ENCODE assay signal across 34 cellular contexts in genomic region chrX:14896273-14896672, GRCh38. TPM values are rescaled to one million over a fixed set of nuclear protein-coding genes. Genes with fewer than 3 reads are reported as not detected.
DNase-seq lines count a peak whose midpoint lies in the region; ATAC-seq and TF ChIP-seq lines count a peak whose summit lies in the region.
"Had no signal": no experiment of that assay in that cellular context is flagged by ENCODE, and none has a peak within 500 bp of the region (broad histone marks: within the 10 kb centered on the region; RNA-seq: fewer than 3 reads in every experiment).

No MANE protein-coding gene starts in this region.

- no peaks in the 10 kb centered on the region for H3K9me2 ChIP-seq in MM.1S (replicated peaks; ENCODE audit: insufficient read depth, low read length)

- H3K4me1 Mint-ChIP-seq in activated CD4-positive, alpha-beta T cell treated with anti-CD3 and anti-CD28 coated beads, Interleukin-2, amount 10 ng/mL, durations not matched to agents 24 days and 14 days, result peaks cover 3% of the 10 kb centered on the region
- no peaks in the 10 kb centered on the region for H3K4me1 Mint-ChIP-seq in type B pancreatic cell (ENCODE audit: unreplicated experiment)

- H4K20me1 ChIP-seq in MM.1S (ENCODE audit: insufficient read depth, low read length), result no peaks in the 10 kb centered on the region

- H3K4me1 ChIP-seq in MM.1S (ENCODE audit: low read length), result peaks cover 19% of the 10 kb centered on the region
- H3K4me1 ChIP-seq in neutrophil (ENCODE audit: control insufficient read depth in 1 of 2, insufficient read depth in 1 of 2, low read depth in 1 of 2, low read length in 1 of 2), result peaks cover 10 to 11% of the 10 kb centered on the region in 2 experiments
- H3K4me1 ChIP-seq: ascending aorta, Caco-2, sigmoid colon had no signal

- H2AFZ ChIP-seq in MM.1S (ENCODE audit: low read length), result no peak overlapping the region

- H3K4me3 ChIP-seq in MM.1S (ENCODE audit: low read length) (peak overlapping the region; percentile 39), neutrophil (ENCODE audit: low read depth in 1 of 2, low read length in 1 of 2) (no peak overlapping the region)
- H3K4me3 ChIP-seq: ascending aorta, coronary artery, lung, sigmoid colon, SJSA1 had no signal

- H3K36me3 ChIP-seq in MM.1S (replicated peaks; ENCODE audit: insufficient read depth, low read length) (no peaks in the 10 kb centered on the region), neutrophil (peaks cover 24% of the 10 kb centered on the region)
- H3K36me3 ChIP-seq: ascending aorta, sigmoid colon, SJSA1 had no signal

- H3K27me3 ChIP-seq in MM.1S (replicated peaks; ENCODE audit: insufficient read depth, low read length) (no peaks in the 10 kb centered on the region), neutrophil (no peaks in the 10 kb centered on the region)
- H3K27me3 ChIP-seq: ascending aorta, sigmoid colon, SJSA1 had no signal

- no peak overlapping the region for H3K4me3 Mint-ChIP-seq in activated CD4-positive, alpha-beta T cell treated with anti-CD3 and anti-CD28 coated beads, Interleukin-2, amount 10 ng/mL, durations not matched to agents 24 days and 14 days
- no peak overlapping the region for H3K4me3 Mint-ChIP-seq in type B pancreatic cell
- H3K4me3 Mint-ChIP-seq: effector memory CD8-positive, alpha-beta T cell; IgD-negative memory B cell; immature natural killer cell; natural killer cell; WTC11 had no signal

- intact Hi-C loops in activated CD4-positive, alpha-beta T cell treated with anti-CD3 and anti-CD28 coated beads, Interleukin-2, amount 10 ng/mL, durations not matched to agents 24 days and 14 days (cut with micrococcal nuclease), result no loop called here

- H3K27ac ChIP-seq in MM.1S (ENCODE audit: low read length), result peak overlapping the region; percentile 45; the same call in 1 of the 2 replicates
- H3K27ac ChIP-seq in neutrophil, result peak overlapping the region; percentile 35
- H3K27ac ChIP-seq in substantia nigra (ENCODE audit: low read depth, low read length, poor library complexity, severe bottlenecking), result no peak overlapping the region
- H3K27ac ChIP-seq: ascending aorta, C4-2B, coronary artery, RWPE1, sigmoid colon, SJSA1 had no signal

- no peaks in the 10 kb centered on the region for H3K27me3 Mint-ChIP-seq in activated CD4-positive, alpha-beta T cell treated with anti-CD3 and anti-CD28 coated beads, Interleukin-2, amount 10 ng/mL, durations not matched to agents 24 days and 14 days
- no peaks in the 10 kb centered on the region for H3K27me3 Mint-ChIP-seq in type B pancreatic cell
- H3K27me3 Mint-ChIP-seq: effector memory CD8-positive, alpha-beta T cell; IgD-negative memory B cell had no signal

- DNase-seq in activated CD4-positive, alpha-beta T cell treated with anti-CD3 and anti-CD28 coated beads, Interleukin-2, amount 10 ng/mL, durations not matched to agents 24 days and 14 days, result no peak
- DNase-seq in activated CD4-positive, alpha-beta T cell treated with anti-CD3 and anti-CD28 coated beads for 48 hours, result no peak
- peak; percentile 53 for DNase-seq in MM.1S
- DNase-seq in type B pancreatic cell (ENCODE audit: extremely low spot score, unreplicated experiment), result no peak
- no peak for DNase-seq in substantia nigra (lab: John Stamatoyannopoulos, UW)
- DNase-seq: activated CD4-positive, alpha-beta T cell treated with anti-CD3 and anti-CD28 coated beads, Interleukin-2, amount 50 U/mL, for 48 hours; activated CD8-positive, alpha-beta memory T cell treated with anti-CD3 and anti-CD28 coated beads, Interleukin-2, amount 50 U/mL, for 4 hours; Caco-2; DMS53; effector memory CD8-positive, alpha-beta T cell; erythroblast; immature natural killer cell; left cardiac atrium; natural killer cell; NCI-H1092; NCI-H1694; sigmoid colon; stimulated activated CD4-positive, alpha-beta T cell treated with anti-CD3 and anti-CD28 coated beads, Interleukin-12 subunit alpha, Interleukin-12 subunit beta, amount 100 ng/mL, for 4 hours; stimulated activated CD4-positive, alpha-beta T cell treated with anti-CD3 and anti-CD28 coated beads, Interleukin-2, amount 100 ng/mL, for 48 hours; T-helper 1 cell; trophoblast cell had no signal

- H3K9me3 ChIP-seq in MM.1S (replicated peaks; ENCODE audit: insufficient read depth, low read length), result no peaks in the 10 kb centered on the region
- H3K9me3 ChIP-seq in neutrophil, result no peaks in the 10 kb centered on the region
- H3K9me3 ChIP-seq: ascending aorta, Caco-2, sigmoid colon, SJSA1 had no signal

- peaks cover 26% of the 10 kb centered on the region for H3K36me3 Mint-ChIP-seq in activated CD4-positive, alpha-beta T cell treated with anti-CD3 and anti-CD28 coated beads, Interleukin-2, amount 10 ng/mL, durations not matched to agents 24 days and 14 days (ENCODE audit: low read depth)
- H3K36me3 Mint-ChIP-seq in type B pancreatic cell, result peaks cover 3% of the 10 kb centered on the region
- H3K36me3 Mint-ChIP-seq: natural killer cell, WTC11 had no signal

- no peak overlapping the region for H3K9ac ChIP-seq in MM.1S (ENCODE audit: low read length)

- H3K27ac Mint-ChIP-seq in activated CD4-positive, alpha-beta T cell treated with anti-CD3 and anti-CD28 coated beads, Interleukin-2, amount 10 ng/mL, durations not matched to agents 24 days and 14 days, result peak overlapping the region; percentile 25
- no peak overlapping the region for H3K27ac Mint-ChIP-seq in type B pancreatic cell
- H3K27ac Mint-ChIP-seq: IgD-negative memory B cell, WTC11 had no signal

- peaks cover 7% of the 10 kb centered on the region; the same call in 1 of the 2 replicates for H3F3A ChIP-seq in MM.1S (ENCODE audit: insufficient read depth, low read length)

- no peaks in the 10 kb centered on the region for H3K79me2 ChIP-seq in MM.1S (ENCODE audit: low read length)

- TF ChIP-seq CTCF in MM.1S (IDR thresholded peaks at IDR 0.05; ENCODE audit: low read length), result no peak
- TF ChIP-seq CTCF in neutrophil (IDR thresholded peaks at IDR 0.05), result no peak
- TF ChIP-seq CTCF in type B pancreatic cell (conservative IDR thresholded peaks at IDR 0.05), result no peak

- ATAC-seq in GM18909 (IDR thresholded peaks at IDR 0.05; ENCODE audit: poor library complexity, unreplicated experiment) (peak; percentile 51), HG03139 (IDR thresholded peaks at IDR 0.05; ENCODE audit: unreplicated experiment) (no peak)
- ATAC-seq: activated naive CD4-positive, alpha-beta T cell treated with anti-CD3 and anti-CD28 coated beads, Interleukin-2, amount 50 U/mL, for 72 hours; effector memory CD8-positive, alpha-beta T cell; HCT116; left cardiac atrium; natural killer cell; WTC11 had no signal

- H3K4me2 ChIP-seq in MM.1S (ENCODE audit: low read depth, low read length), result peak overlapping the region; percentile 73

- no peaks in the 10 kb centered on the region for H3K9me3 Mint-ChIP-seq in activated CD4-positive, alpha-beta T cell treated with anti-CD3 and anti-CD28 coated beads, Interleukin-2, amount 10 ng/mL, durations not matched to agents 24 days and 14 days
- no peaks in the 10 kb centered on the region for H3K9me3 Mint-ChIP-seq in type B pancreatic cell
- H3K9me3 Mint-ChIP-seq: activated naive CD4-positive, alpha-beta T cell treated with anti-CD3 and anti-CD28 coated beads, Interleukin-2, amount 50 U/mL, for 72 hours; effector memory CD8-positive, alpha-beta T cell; IgD-negative memory B cell; immature natural killer cell; natural killer cell; WTC11 had no signal

RNA-seq across cellular contexts. Expression of gene MOSPD2, which starts 23.1 kb away (rescaled TPM):
- 15.3 and 16.0 TPM in 2 replicates for total RNA-seq in activated CD4-positive, alpha-beta T cell treated with anti-CD3 and anti-CD28 coated beads, Interleukin-2, amount 10 ng/mL, durations not matched to agents 24 days and 14 days
- total RNA-seq in type B pancreatic cell (ENCODE audit: low replicate concordance), result 11.3 and 12.1 TPM in 2 replicates

RNA-seq across cellular contexts. Expression of gene FANCB, which starts 23.4 kb away (rescaled TPM):
- total RNA-seq in activated CD4-positive, alpha-beta T cell treated with anti-CD3 and anti-CD28 coated beads, Interleukin-2, amount 10 ng/mL, durations not matched to agents 24 days and 14 days, result 18.9 TPM in 2 replicates
- total RNA-seq in type B pancreatic cell (ENCODE audit: low replicate concordance), result 3.9 and 12.0 TPM in 2 replicates
- total RNA-seq: ascending aorta had no signal
